ENCODE assay signal across 12 cellular contexts in genomic region chr7:131480384-131481315, GRCh38.
DNase-seq lines count a peak whose midpoint lies in the region; ATAC-seq lines count a peak whose summit lies in the region.
"Had no signal": no experiment of that assay in that cellular context is flagged by ENCODE, and none has a peak within 500 bp of the region (broad histone marks: within the 10 kb centered on the region; RNA-seq: fewer than 3 reads in every experiment).

No MANE protein-coding gene starts in this region.

- no peak overlapping the region for H3K4me3 ChIP-seq in SJSA1

- H3K9me3 ChIP-seq in SJSA1 (replicated peaks) = no peaks in the 10 kb centered on the region

- DNase-seq in EL (peak; percentile 57), SJSA1 (ENCODE audit: low read depth in 1 of 2, low spot score in 2 of 2) (peak in 1 of 2 experiments; percentile 84), glomerular visceral epithelial cell (ENCODE audit: extremely low spot score) (peak; percentile 34), pulmonary artery endothelial cell (ENCODE audit: low read depth, low spot score) (peak; percentile 63), activated gamma-delta T cell treated with Interleukin-2 at 50 U/mL for 16 hours (no peak)
- no peak for DNase-seq in activated T-cell treated with anti-CD3 and anti-CD28 coated beads, Interleukin-2, amount 50 U/mL, for 4 hours
- DNase-seq: activated CD8-positive, alpha-beta memory T cell treated with anti-CD3 and anti-CD28 coated beads, Interleukin-2, amount 10 ng/mL, durations not matched to agents 7 days and 5 days; CD4-positive, alpha-beta T cell; NCI-H1694 treated with DMSO at 0.1 percent for 48 hours; T1000 had no signal

- H3K4me1 Mint-ChIP-seq in activated T-cell treated with anti-CD3 and anti-CD28 coated beads, Interleukin-2, amount 50 U/mL, for 4 hours (ENCODE audit: low read depth) = no peaks in the 10 kb centered on the region
- H3K4me1 Mint-ChIP-seq: activated CD8-positive, alpha-beta memory T cell treated with anti-CD3 and anti-CD28 coated beads, Interleukin-2, amount 10 ng/mL, durations not matched to agents 7 days and 5 days had no signal

- peaks cover 8% of the 10 kb centered on the region for H3K36me3 Mint-ChIP-seq in activated T-cell treated with anti-CD3 and anti-CD28 coated beads, Interleukin-2, amount 50 U/mL, for 4 hours (ENCODE audit: insufficient read depth)

- H3K9me3 Mint-ChIP-seq in activated T-cell treated with anti-CD3 and anti-CD28 coated beads, Interleukin-2, amount 50 U/mL, for 4 hours = no peaks in the 10 kb centered on the region
- H3K9me3 Mint-ChIP-seq: CD4-positive, alpha-beta T cell had no signal

- H3K27me3 ChIP-seq in SJSA1 (replicated peaks) = no peaks in the 10 kb centered on the region

- no peaks in the 10 kb centered on the region for H3K27me3 Mint-ChIP-seq in activated T-cell treated with anti-CD3 and anti-CD28 coated beads, Interleukin-2, amount 50 U/mL, for 4 hours (ENCODE audit: low read depth)
- H3K27me3 Mint-ChIP-seq: activated CD8-positive, alpha-beta memory T cell treated with anti-CD3 and anti-CD28 coated beads, Interleukin-2, amount 10 ng/mL, durations not matched to agents 7 days and 5 days; CD4-positive, alpha-beta T cell had no signal

- H3K4me1 ChIP-seq in SJSA1 (replicated peaks) = peaks cover 21% of the 10 kb centered on the region

- H3K36me3 ChIP-seq in SJSA1 = peaks cover 5% of the 10 kb centered on the region

- no peak for ATAC-seq in activated T-cell treated with anti-CD3 and anti-CD28 coated beads, Interleukin-2, amount 50 U/mL, for 4 hours
- ATAC-seq in GM18870 (IDR thresholded peaks at IDR 0.05; ENCODE audit: unreplicated experiment) (no peak), HG02970 (IDR thresholded peaks at IDR 0.05; ENCODE audit: low FRiP score, unreplicated experiment) (no peak)
- ATAC-seq: activated CD8-positive, alpha-beta memory T cell treated with anti-CD3 and anti-CD28 coated beads, Interleukin-2, amount 10 ng/mL, durations not matched to agents 7 days and 5 days had no signal

- peak overlapping the region; percentile 15; the same call in 1 of the 2 replicates for H3K27ac ChIP-seq in SJSA1

- H3K4me3 Mint-ChIP-seq in activated T-cell treated with anti-CD3 and anti-CD28 coated beads, Interleukin-2, amount 50 U/mL, for 4 hours = no peak overlapping the region
- H3K4me3 Mint-ChIP-seq: activated CD8-positive, alpha-beta memory T cell treated with anti-CD3 and anti-CD28 coated beads, Interleukin-2, amount 10 ng/mL, durations not matched to agents 7 days and 5 days; CD4-positive, alpha-beta T cell had no signal

Comparison
In these comparisons a context has a peak if more than half of its experiments do, and no peak if none do; other contexts are left out.
1. DNase-seq: peak in EL (single experiment), glomerular visceral epithelial cell (single experiment) and pulmonary artery endothelial cell (single experiment); none in activated gamma-delta T cell treated with Interleukin-2 at 50 U/mL for 16 hours (single experiment) and activated T-cell treated with anti-CD3 and anti-CD28 coated beads, Interleukin-2, amount 50 U/mL, for 4 hours (single experiment).